Comparison of ENCODE assay signal across 8 cellular contexts in genomic region chr15:57732526-57733331, GRCh38. TPM values are rescaled to one million over a fixed set of nuclear protein-coding genes. Genes with fewer than 3 reads are reported as not detected.
A peak's percentile ranks its signal among the peaks of the same experiment; 100 is the strongest.
DNase-seq lines count a peak whose midpoint lies in the region; ATAC-seq and TF ChIP-seq lines count a peak whose summit lies in the region.

No MANE protein-coding gene starts in this region.

- H3K4me3 ChIP-seq in right cardiac atrium (ENCODE audit: low read length), result no peak overlapping the region
- no peak overlapping the region for H3K4me3 ChIP-seq in spleen

- intact Hi-C loops in right cardiac atrium (cut with DNase I) (no loop called here), spleen (cut with DNase I; ENCODE audit: low total_unique reads) (no loop called here)

- H3K27ac ChIP-seq in right cardiac atrium (ENCODE audit: low read length) (no peak overlapping the region), spleen (no peak overlapping the region)

- H3K9me3 ChIP-seq in right cardiac atrium (ENCODE audit: control insufficient read depth, low read length) (no peaks in the 10 kb centered on the region), spleen (peaks cover 0 to 6% (median 0%) of the 10 kb centered on the region in 8 donors)

- H3K27me3 ChIP-seq in right cardiac atrium (ENCODE audit: control insufficient read depth, insufficient read depth), result no peaks in the 10 kb centered on the region
- no peaks in the 10 kb centered on the region for H3K27me3 ChIP-seq in spleen (replicated peaks in 1 of 7)

- ATAC-seq in right cardiac atrium (peak in 1 of 2 donors; percentile 64), GM19467 (IDR thresholded peaks at IDR 0.05; ENCODE audit: unreplicated experiment) (no peak)

- no peaks in the 10 kb centered on the region for H3K4me1 ChIP-seq in right cardiac atrium (ENCODE audit: control insufficient read depth, insufficient read depth, low read length)
- H3K4me1 ChIP-seq in spleen, result peaks cover 0 to 8% (median 4%) of the 10 kb centered on the region in 6 donors

- DNase-seq in CMK (ENCODE audit: low read depth), result peak; percentile 17
- DNase-seq in HCEC 1CT, result peak; percentile 49
- peak; percentile 85 for DNase-seq in RPMI7951 (ENCODE audit: low read depth)
- peak; percentile 40 for DNase-seq in activated naive CD4-positive, alpha-beta T cell treated with anti-CD3 and anti-CD28 coated beads, Interleukin-2, amount 50 U/mL, for 16 hours
- DNase-seq in right cardiac atrium, result peak; percentile 33 to 68 (median 62)
- DNase-seq in spleen, result no peak
- DNase-seq in GF-D8 (lab: John Stamatoyannopoulos, UW), result no peak

- 39% methylated on average over 12 of the region's 12 CpGs for WGBS in right cardiac atrium
- 33 to 40% (median 34%) methylated on average over 12 of the region's 12 CpGs for WGBS in spleen, 5 donors

- TF ChIP-seq POLR2A in spleen (IDR thresholded peaks at IDR 0.05), result no peak

- no peaks in the 10 kb centered on the region for H3K36me3 ChIP-seq in spleen

- peak; percentile 21 to 90 (median 70) for TF ChIP-seq CTCF in spleen (IDR thresholded peaks at IDR 0.05 in 8 of 11, conservative IDR thresholded peaks at IDR 0.05 in 3 of 11)

RNA-seq across cellular contexts. Expression of gene POLR2M, which starts 26.2 kb away (rescaled TPM):
- 308 and 563 TPM in 2 replicates for total RNA-seq in RPMI7951 (2014; rRNA removed; shearing (Covaris generic))
- total RNA-seq in right cardiac atrium (10 to 100 TPM; 51.3 to 57.8 (median 56.1) TPM), spleen (100 to 1,000 TPM in 1 of 7 donors, 10 to 100 TPM in 6; 34.1 to 152 (median 73.3) TPM)
- polyA plus RNA-seq in right cardiac atrium (48.2 TPM), spleen (100 to 1,000 TPM in 1 of 3 donors, 10 to 100 TPM in 2; 33.5 to 163 (median 48.7) TPM)

Comparison
In these comparisons a context has a peak if more than half of its experiments do, and no peak if none do; other contexts are left out.
1. DNase-seq: peak in CMK (single experiment), HCEC 1CT (single experiment), RPMI7951 (single experiment), activated naive CD4-positive, alpha-beta T cell treated with anti-CD3 and anti-CD28 coated beads, Interleukin-2, amount 50 U/mL, for 16 hours (single experiment) and right cardiac atrium (3 of 3); none in spleen (single experiment) and GF-D8 (single experiment).